In the genomic region with DNA sequence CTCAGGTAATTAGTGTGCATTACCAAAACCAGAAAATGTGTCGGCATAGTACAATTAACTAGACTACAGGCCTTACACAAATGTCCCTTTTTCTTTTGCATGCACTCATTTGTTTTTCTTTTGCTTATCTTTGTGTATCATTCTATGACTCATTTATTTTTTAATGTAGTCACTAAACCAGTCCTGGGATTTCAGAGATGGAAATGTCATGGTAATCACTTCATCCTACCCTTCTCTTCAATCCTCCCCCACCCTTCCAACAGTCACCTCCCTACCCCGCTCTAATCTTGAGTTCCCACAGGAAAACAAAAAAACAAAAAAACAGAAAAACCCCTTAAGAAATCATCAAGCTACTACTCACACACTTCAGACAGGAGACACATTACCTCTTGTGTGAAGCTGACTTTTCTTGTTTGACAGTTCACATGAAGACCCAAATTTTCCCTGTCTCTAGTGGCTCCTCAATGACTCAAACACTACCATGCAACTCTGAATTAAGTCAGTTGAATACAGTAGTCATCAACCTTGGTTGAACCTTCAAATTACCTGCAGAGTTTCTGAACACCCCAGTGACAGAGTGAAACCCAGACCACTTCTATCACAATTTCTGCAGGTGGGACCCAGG, we compare ENCODE assay signal across 15 cellular contexts.
DNase-seq lines count a peak whose midpoint lies in the region; ATAC-seq and TF ChIP-seq lines count a peak whose summit lies in the region.
"Had no signal": no experiment of that assay in that cellular context is flagged by ENCODE, and none has a peak within 500 bp of the region (broad histone marks: within the 10 kb centered on the region; RNA-seq: fewer than 3 reads in every experiment).

No MANE protein-coding gene starts in this region.

- H3K36me3 ChIP-seq in Panc1 (ENCODE audit: control insufficient read depth, insufficient read depth, low read length) (no peaks in the 10 kb centered on the region), fibroblast of lung (ENCODE audit: control insufficient read depth, insufficient read depth, low read length) (no peaks in the 10 kb centered on the region), osteoblast (ENCODE audit: insufficient read depth, low read length) (no peaks in the 10 kb centered on the region)

- no peak overlapping the region for H2AFZ ChIP-seq in fibroblast of lung (ENCODE audit: low read length)
- H2AFZ ChIP-seq in osteoblast (ENCODE audit: low read length) = no peak overlapping the region

- in situ Hi-C loops in Panc1 (cut with HindIII; ENCODE audit: low pct_unique_long_range_greater_than_20kb, low sequenced_read_pairs) = no loop called here

- CTCF ChIA-PET in Panc1 (lab: Charles Lee) = no interaction called here

- no peaks in the 10 kb centered on the region for H3K79me2 ChIP-seq in fibroblast of lung (ENCODE audit: control insufficient read depth, insufficient read depth, low read length)
- H3K79me2 ChIP-seq in osteoblast (ENCODE audit: insufficient read depth, low read length) = no peaks in the 10 kb centered on the region

- POLR2A ChIA-PET in Panc1 (lab: Charles Lee) = no interaction called here

- ATAC-seq in Panc1 = peak; percentile 58; the same call in 1 of the 2 replicates
- no peak for ATAC-seq in GM19328 (IDR thresholded peaks at IDR 0.05; ENCODE audit: unreplicated experiment)
- ATAC-seq: activated CD8-positive, alpha-beta T cell treated with anti-CD3 and anti-CD28 coated beads for 36 hours had no signal

- H3K4me1 ChIP-seq in Panc1 (ENCODE audit: control insufficient read depth, insufficient read depth, low read length) = no peaks in the 10 kb centered on the region
- H3K4me1 ChIP-seq in fibroblast of lung (ENCODE audit: control insufficient read depth, extremely low read depth, insufficient read depth, low read length) = no peaks in the 10 kb centered on the region
- peaks cover 9% of the 10 kb centered on the region for H3K4me1 ChIP-seq in osteoblast (ENCODE audit: insufficient read depth, low read length)

- H3K27me3 ChIP-seq in Panc1 (ENCODE audit: control insufficient read depth, insufficient read depth, low read length) (no peaks in the 10 kb centered on the region), fibroblast of lung (ENCODE audit: control insufficient read depth, insufficient read depth, low read length) (no peaks in the 10 kb centered on the region), osteoblast (ENCODE audit: insufficient read depth, low read length) (no peaks in the 10 kb centered on the region)

- no peak overlapping the region for H3K4me2 ChIP-seq in fibroblast of lung (ENCODE audit: extremely low read depth, insufficient read depth, low read length)
- peak overlapping the region; percentile 44 for H3K4me2 ChIP-seq in osteoblast (ENCODE audit: insufficient read depth, low read length)

- H3K9ac ChIP-seq in fibroblast of lung (ENCODE audit: insufficient read depth, low read length) = no peak overlapping the region

- H4K20me1 ChIP-seq in fibroblast of lung (ENCODE audit: control insufficient read depth, extremely low read depth, insufficient read depth, low read length) (no peaks in the 10 kb centered on the region), osteoblast (ENCODE audit: insufficient read depth, low read length) (no peaks in the 10 kb centered on the region)

- DNase-seq in ELR (ENCODE audit: low read depth) (peak; percentile 40), Panc1 (ENCODE audit: low read depth, low spot score) (peak; percentile 15), fibroblast of lung (ENCODE audit: low read depth in 2 of 2) (peak; percentile 21 to 53), osteoblast (ENCODE audit: insufficient read length, low spot score, missing footprints) (no peak), mesenteric fat pad (ENCODE audit: low spot score) (no peak), HuH-7.5 (ENCODE audit: low spot score) (no peak), NCI-H146 (lab: John Stamatoyannopoulos, UW) (no peak)
- DNase-seq: activated CD8-positive, alpha-beta T cell treated with anti-CD3 and anti-CD28 coated beads for 36 hours; kidney; NCI-H1048; NCI-H2107; RPMI8226; stimulated activated CD4-positive, alpha-beta T cell treated with anti-CD3 and anti-CD28 coated beads, Interleukin-2, amount 100 ng/mL, for 48 hours; SW 1271 had no signal

- H3K27ac ChIP-seq in Panc1 (ENCODE audit: low read length) = no peak overlapping the region
- H3K27ac ChIP-seq in fibroblast of lung (ENCODE audit: insufficient read depth, low read length) = no peak overlapping the region
- H3K27ac ChIP-seq in osteoblast (ENCODE audit: low read depth, low read length) = peak overlapping the region; percentile 84

- H3K9me3 ChIP-seq in Panc1 (ENCODE audit: control insufficient read depth, insufficient read depth, low read depth, low read length) (no peaks in the 10 kb centered on the region), fibroblast of lung (ENCODE audit: control insufficient read depth, insufficient read depth, low read depth, low read length) (no peaks in the 10 kb centered on the region), osteoblast (ENCODE audit: low read depth, low read length) (no peaks in the 10 kb centered on the region)

- intact Hi-C loops in Panc1 (cut with micrococcal nuclease; ENCODE audit: unreplicated experiment) = no loop called here

- H3K4me3 ChIP-seq in Panc1 (ENCODE audit: low read depth in 2 of 2, low read length in 2 of 2) = no peak overlapping the region
- H3K4me3 ChIP-seq in fibroblast of lung (replicated peaks in 1 of 4; ENCODE audit: control extremely low read depth in 1 of 4, insufficient read depth in 1 of 4, low read depth in 3 of 4, low read length in 4 of 4) = no peak overlapping the region
- H3K4me3 ChIP-seq in osteoblast (ENCODE audit: insufficient read depth, low read length) = no peak overlapping the region

- TF ChIP-seq CTCF in Panc1 (IDR thresholded peaks at IDR 0.05) (no peak), fibroblast of lung (conservative IDR thresholded peaks at IDR 0.05 in 1 of 2, IDR thresholded peaks at IDR 0.05 in 1 of 2; ENCODE audit: low read depth in 1 of 2, low read length in 2 of 2) (no peak), osteoblast (IDR thresholded peaks at IDR 0.05; ENCODE audit: extremely low read depth, low read depth, low read length) (no peak)

- no TSS peak for BruUV-seq in Panc1 (replicated peaks; lab: Mats Ljungman, UMichigan)

Comparison
In these comparisons a context has a peak if more than half of its experiments do, and no peak if none do; other contexts are left out.
1. DNase-seq: peak in ELR (single experiment), Panc1 (single experiment) and fibroblast of lung (2 of 2); none in osteoblast (single experiment), mesenteric fat pad (single experiment), HuH-7.5 (single experiment) and NCI-H146 (single experiment).